ENCODE assay signal across 8 cellular contexts in genomic region chr1:155309423-155310021, GRCh38. TPM values are rescaled to one million over a fixed set of nuclear protein-coding genes. Genes with fewer than 3 reads are reported as not detected.
DNase-seq lines count a peak whose midpoint lies in the region; ATAC-seq and TF ChIP-seq lines count a peak whose summit lies in the region.

No MANE protein-coding gene starts in this region.

- CTCF ChIA-PET in HEK293 (lab: Yijun Ruan, JAX) = interaction anchor here (0.6 to 3.1 kb wide), 4 partner anchors 13 to 65 kb away, joined by 3 to 15 read pairs (median 6); no protein-coding TSS in a partner anchor

- H3K36me3 Mint-ChIP-seq in activated naive CD8-positive, alpha-beta T cell treated with anti-CD3 and anti-CD28 coated beads, Interleukin-2, amount 10 ng/mL, durations not matched to agents 7 days and 5 days = peaks cover 28% of the 10 kb centered on the region
- peaks cover 66% of the 10 kb centered on the region for H3K36me3 Mint-ChIP-seq in stimulated activated effector memory CD8-positive, alpha-beta T cell treated with anti-CD3 and anti-CD28 coated beads, Interleukin-12 subunit alpha, Interleukin-12 subunit beta, amount 100 ng/mL, for 72 hours

- TF ChIP-seq CTCF in AG10803 (conservative IDR thresholded peaks at IDR 0.05; ENCODE audit: low read length) = no peak
- TF ChIP-seq CTCF in HEK293 (tag by site-specific recombination; IDR thresholded peaks at IDR 0.05) = peak; percentile 46; the same call in 1 of the 2 replicates
- no peak for TF ChIP-seq CTCF in GM13977 (IDR thresholded peaks at IDR 0.05; ENCODE audit: extremely low read depth, insufficient read depth, missing control alignments)

- H3K27me3 Mint-ChIP-seq in activated naive CD8-positive, alpha-beta T cell treated with anti-CD3 and anti-CD28 coated beads, Interleukin-2, amount 10 ng/mL, durations not matched to agents 7 days and 5 days = no peaks in the 10 kb centered on the region

- peaks cover 5% of the 10 kb centered on the region; the same call in 1 of the 2 replicates for H3K4me1 ChIP-seq in HEK293 (ENCODE audit: control insufficient read depth, insufficient read depth, low read length)
- no peaks in the 10 kb centered on the region for H3K4me1 ChIP-seq in iPS-18a (ENCODE audit: control insufficient read depth, low read depth, low read length)

- no peaks in the 10 kb centered on the region for H3K9me3 ChIP-seq in HEK293 (ENCODE audit: control insufficient read depth, insufficient read depth, low read depth, low read length)
- no peaks in the 10 kb centered on the region for H3K9me3 ChIP-seq in iPS-18a (ENCODE audit: control insufficient read depth, low read depth, low read length)

- H3K4me1 Mint-ChIP-seq in activated naive CD8-positive, alpha-beta T cell treated with anti-CD3 and anti-CD28 coated beads, Interleukin-2, amount 10 ng/mL, durations not matched to agents 7 days and 5 days = peaks cover 26% of the 10 kb centered on the region
- peaks cover 34% of the 10 kb centered on the region for H3K4me1 Mint-ChIP-seq in stimulated activated effector memory CD8-positive, alpha-beta T cell treated with anti-CD3 and anti-CD28 coated beads, Interleukin-12 subunit alpha, Interleukin-12 subunit beta, amount 100 ng/mL, for 72 hours

- POLR2A ChIA-PET in HEK293 (lab: Yijun Ruan, JAX) = interaction anchor here (1.2 to 1.8 kb wide), 2 partner anchors 11 to 35 kb away, joined by 3 to 4 read pairs; partner anchors contain the start of gene RUSC1
- POLR2A ChIA-PET in activated naive CD8-positive, alpha-beta T cell treated with anti-CD3 and anti-CD28 coated beads, Interleukin-2, amount 10 ng/mL, durations not matched to agents 7 days and 5 days (lab: Charles Lee) = interaction anchor here (0.6 to 2.1 kb wide), 2 partner anchors 14 to 52 kb away, joined by 3 to 6 read pairs; no protein-coding TSS in a partner anchor

- H3K27ac Mint-ChIP-seq in activated naive CD8-positive, alpha-beta T cell treated with anti-CD3 and anti-CD28 coated beads, Interleukin-2, amount 10 ng/mL, durations not matched to agents 7 days and 5 days = peak overlapping the region; percentile 99
- peak overlapping the region; percentile 97 for H3K27ac Mint-ChIP-seq in stimulated activated effector memory CD8-positive, alpha-beta T cell treated with anti-CD3 and anti-CD28 coated beads, Interleukin-12 subunit alpha, Interleukin-12 subunit beta, amount 100 ng/mL, for 72 hours

- no peak for ATAC-seq in activated naive CD8-positive, alpha-beta T cell treated with anti-CD3 and anti-CD28 coated beads, Interleukin-2, amount 10 ng/mL, durations not matched to agents 7 days and 5 days (ENCODE audit: low read depth)
- no peak for ATAC-seq in stimulated activated effector memory CD8-positive, alpha-beta T cell treated with anti-CD3 and anti-CD28 coated beads, Interleukin-12 subunit alpha, Interleukin-12 subunit beta, amount 100 ng/mL, for 72 hours
- ATAC-seq in HG02973 (IDR thresholded peaks at IDR 0.05; ENCODE audit: unreplicated experiment) = no peak

- DNase-seq in AG10803 (ENCODE audit: low read depth) = no peak
- DNase-seq in activated naive CD8-positive, alpha-beta T cell treated with anti-CD3 and anti-CD28 coated beads, Interleukin-2, amount 10 ng/mL, durations not matched to agents 7 days and 5 days = no peak
- DNase-seq in stimulated activated effector memory CD8-positive, alpha-beta T cell treated with anti-CD3 and anti-CD28 coated beads, Interleukin-12 subunit alpha, Interleukin-12 subunit beta, amount 100 ng/mL, for 72 hours (ENCODE audit: low spot score in 2 of 2) = no peak
- DNase-seq in GM13977 (ENCODE audit: low spot score) = no peak
- DNase-seq in stimulated activated CD4-positive, alpha-beta T cell treated with anti-CD3 and anti-CD28 coated beads, Interleukin-4, amount 100 ng/mL, for 24 hours = no peak

- H3K27me3 ChIP-seq in iPS-18a (ENCODE audit: control insufficient read depth, insufficient read depth, low read length) = no peaks in the 10 kb centered on the region

- in situ Hi-C loops in GM13977 (cut with MboI; ENCODE audit: low pct_unique_long_range_greater_than_20kb, low sequenced_read_pairs, unreplicated experiment) = no loop called here

- peak overlapping the region; percentile 86 for H3K9ac ChIP-seq in iPS-18a (ENCODE audit: low read length)

- H3K9me3 Mint-ChIP-seq in activated naive CD8-positive, alpha-beta T cell treated with anti-CD3 and anti-CD28 coated beads, Interleukin-2, amount 10 ng/mL, durations not matched to agents 7 days and 5 days = no peaks in the 10 kb centered on the region
- no peaks in the 10 kb centered on the region for H3K9me3 Mint-ChIP-seq in stimulated activated effector memory CD8-positive, alpha-beta T cell treated with anti-CD3 and anti-CD28 coated beads, Interleukin-12 subunit alpha, Interleukin-12 subunit beta, amount 100 ng/mL, for 72 hours

- H3K27ac ChIP-seq in HEK293 (ENCODE audit: extremely low read depth, low read depth, low read length) (peak overlapping the region; percentile 88), iPS-18a (ENCODE audit: low read length) (peak overlapping the region; percentile 33)

- H3K36me3 ChIP-seq in HEK293 (ENCODE audit: control insufficient read depth in 2 of 2, insufficient read depth in 1 of 2, low read length in 2 of 2) (peaks cover 28 to 43% of the 10 kb centered on the region in 2 experiments; a peak in 2 of 3 replicates), iPS-18a (ENCODE audit: control insufficient read depth, low read depth, low read length) (peaks cover 20% of the 10 kb centered on the region)

- H3K4me3 ChIP-seq in AG10803 (ENCODE audit: low read length) (peak overlapping the region; percentile 90), HEK293 (ENCODE audit: low read depth, low read length) (peak overlapping the region; percentile 67), iPS-18a (ENCODE audit: low read length) (peak overlapping the region; percentile 94)

- H3K4me3 Mint-ChIP-seq in activated naive CD8-positive, alpha-beta T cell treated with anti-CD3 and anti-CD28 coated beads, Interleukin-2, amount 10 ng/mL, durations not matched to agents 7 days and 5 days = peak overlapping the region; percentile 98
- H3K4me3 Mint-ChIP-seq in stimulated activated effector memory CD8-positive, alpha-beta T cell treated with anti-CD3 and anti-CD28 coated beads, Interleukin-12 subunit alpha, Interleukin-12 subunit beta, amount 100 ng/mL, for 72 hours = peak overlapping the region; percentile 96

TF ChIP-seq in HEK293, 187 proteins besides CTCF, POLR2A, EP300 and RAD21 (continues in another document):
- TF ChIP-seq ZBTB8A (tag by site-specific recombination; IDR thresholded peaks at IDR 0.05) (no peak; the same call in 1 of the 2 replicates), ZNF157 (tag by site-specific recombination; IDR thresholded peaks at IDR 0.05) (no peak), SCRT2 (tag by site-specific recombination; IDR thresholded peaks at IDR 0.05) (no peak), ZNF701 (tag by site-specific recombination; IDR thresholded peaks at IDR 0.05) (no peak), ZNF175 (tag by site-specific recombination; IDR thresholded peaks at IDR 0.05) (no peak), PBX3 (CRISPR knock-in tag; IDR thresholded peaks at IDR 0.05) (no peak), ZIC2 (tag by site-specific recombination; IDR thresholded peaks at IDR 0.05) (peak; percentile 99), KLF16 (tag by site-specific recombination; IDR thresholded peaks at IDR 0.05) (no peak), ZNF114 (tag by site-specific recombination; IDR thresholded peaks at IDR 0.05) (no peak), PATZ1 (tag by site-specific recombination; IDR thresholded peaks at IDR 0.05) (peak; percentile 49), KLF9 (tag by site-specific recombination; IDR thresholded peaks at IDR 0.05; ENCODE audit: low read depth) (peak; percentile 5; the same call in 1 of the 2 replicates), ZNF658 (tag by site-specific recombination; IDR thresholded peaks at IDR 0.05) (no peak), ZNF48 (tag by site-specific recombination; IDR thresholded peaks at IDR 0.05) (no peak), ZBTB1 (tag by site-specific recombination; IDR thresholded peaks at IDR 0.05) (no peak), YY2 (tag by site-specific recombination; IDR thresholded peaks at IDR 0.05) (peak; percentile 60)

RNA-seq across cellular contexts. Expression of gene FDPS, which starts 0.9 kb away (rescaled TPM):
- 100 to 1,000 TPM; 238 to 242 TPM for total RNA-seq in activated naive CD8-positive, alpha-beta T cell treated with anti-CD3 and anti-CD28 coated beads, Interleukin-2, amount 10 ng/mL, durations not matched to agents 7 days and 5 days

RNA-seq across cellular contexts. Expression of gene PKLR, which starts 8.3 kb away (rescaled TPM):
- total RNA-seq in activated naive CD8-positive, alpha-beta T cell treated with anti-CD3 and anti-CD28 coated beads, Interleukin-2, amount 10 ng/mL, durations not matched to agents 7 days and 5 days = not detected

RNA-seq across cellular contexts. Expression of gene RUSC1, which starts 11.2 kb away (rescaled TPM):
- 10 to 100 TPM; 23.2 to 28.5 TPM for total RNA-seq in activated naive CD8-positive, alpha-beta T cell treated with anti-CD3 and anti-CD28 coated beads, Interleukin-2, amount 10 ng/mL, durations not matched to agents 7 days and 5 days

RNA-seq across cellular contexts. Expression of gene HCN3, which starts 32.3 kb away (rescaled TPM):
- total RNA-seq in activated naive CD8-positive, alpha-beta T cell treated with anti-CD3 and anti-CD28 coated beads, Interleukin-2, amount 10 ng/mL, durations not matched to agents 7 days and 5 days = 1 to 10 TPM; 5.0 to 6.7 TPM

RNA-seq across cellular contexts. Expression of gene CLK2, which starts 36.2 kb away (rescaled TPM):
- total RNA-seq in activated naive CD8-positive, alpha-beta T cell treated with anti-CD3 and anti-CD28 coated beads, Interleukin-2, amount 10 ng/mL, durations not matched to agents 7 days and 5 days = 100 to 1,000 TPM; 110 to 112 TPM
